ENCODE assay signal across 1 cellular context in genomic region chr17:56359518-56359917, GRCh38.
TF ChIP-seq lines count a peak whose summit lies in the region.

No MANE protein-coding gene starts in this region.

TF ChIP-seq in GM23338, 12 proteins besides CTCF, POLR2A, EP300 and RAD21 (continued from another document):
- TF ChIP-seq REST (IDR thresholded peaks at IDR 0.05; ENCODE audit: unreplicated experiment) (no peak), POLR2AphosphoS5 (IDR thresholded peaks at IDR 0.05; ENCODE audit: low read depth) (no peak), EZH2phosphoT487 (IDR thresholded peaks at IDR 0.05; ENCODE audit: unreplicated experiment) (no peak)
TF ChIP-seq in GM23338: peak in this region for 0.
